16 cellular contexts compared by ENCODE assay signal in genomic region chr9:110161940-110162339, GRCh38. TPM values are rescaled to one million over a fixed set of nuclear protein-coding genes. Genes with fewer than 3 reads are reported as not detected.
DNase-seq lines count a peak whose midpoint lies in the region; ATAC-seq and TF ChIP-seq lines count a peak whose summit lies in the region.
"Had no signal": no experiment of that assay in that cellular context is flagged by ENCODE, and none has a peak within 500 bp of the region (broad histone marks: within the 10 kb centered on the region; RNA-seq: fewer than 3 reads in every experiment).

No MANE protein-coding gene starts in this region.

- H3K36me3 Mint-ChIP-seq in activated CD4-positive, alpha-beta T cell treated with anti-CD3 and anti-CD28 coated beads, Interleukin-2, amount 10 ng/mL, durations not matched to agents 7 days and 5 days (ENCODE audit: low read depth), result peaks cover 81% of the 10 kb centered on the region
- peaks cover 60 to 83% of the 10 kb centered on the region in 2 donors for H3K36me3 Mint-ChIP-seq in stimulated activated naive B cell treated with anti-CD40 and anti-IgM and Interleukin-4, amounts not matched to agents 10 μg/mL and 1 μg/mL and 100 μg/mL, for 72 hours

- no peaks in the 10 kb centered on the region for H3K9me2 ChIP-seq in MM.1S (replicated peaks; ENCODE audit: insufficient read depth, low read length)

- H2AFZ ChIP-seq in MM.1S (ENCODE audit: low read length), result no peak overlapping the region

- peaks cover 100% of the 10 kb centered on the region for H3K79me2 ChIP-seq in MM.1S (ENCODE audit: low read length)

- peak overlapping the region; percentile 82 for H3K4me2 ChIP-seq in MM.1S (ENCODE audit: low read depth, low read length)

- TF ChIP-seq CTCF in MM.1S (IDR thresholded peaks at IDR 0.05; ENCODE audit: low read length), result no peak

- H3K4me1 Mint-ChIP-seq in activated CD4-positive, alpha-beta T cell treated with anti-CD3 and anti-CD28 coated beads, Interleukin-2, amount 10 ng/mL, durations not matched to agents 7 days and 5 days, result peaks cover 76% of the 10 kb centered on the region
- peaks cover 53 to 80% of the 10 kb centered on the region in 2 donors for H3K4me1 Mint-ChIP-seq in stimulated activated naive B cell treated with anti-CD40 and anti-IgM and Interleukin-4, amounts not matched to agents 10 μg/mL and 1 μg/mL and 100 μg/mL, for 72 hours

- H3F3A ChIP-seq in MM.1S (ENCODE audit: insufficient read depth, low read length), result peaks cover 54% of the 10 kb centered on the region

- peaks cover 9% of the 10 kb centered on the region for H3K9me3 Mint-ChIP-seq in activated CD4-positive, alpha-beta T cell treated with anti-CD3 and anti-CD28 coated beads, Interleukin-2, amount 10 ng/mL, durations not matched to agents 7 days and 5 days
- no peaks in the 10 kb centered on the region for H3K9me3 Mint-ChIP-seq in stimulated activated naive B cell treated with anti-CD40 and anti-IgM and Interleukin-4, amounts not matched to agents 10 μg/mL and 1 μg/mL and 100 μg/mL, for 72 hours
- H3K9me3 Mint-ChIP-seq: nephron had no signal

- peak overlapping the region; percentile 28; the same call in 1 of the 2 replicates for H3K9ac ChIP-seq in MM.1S (ENCODE audit: low read length)

- ATAC-seq in GM21619 (IDR thresholded peaks at IDR 0.05; ENCODE audit: unreplicated experiment), result peak; percentile 36
- ATAC-seq in stimulated activated naive B cell treated with anti-CD40 and anti-IgM and Interleukin-4, amounts not matched to agents 10 μg/mL and 1 μg/mL and 100 μg/mL, for 72 hours (replicated peaks), result peak; percentile 57 to 76

- CTCF ChIA-PET in activated CD4-positive, alpha-beta T cell treated with anti-CD3 and anti-CD28 coated beads, Interleukin-2, amount 10 ng/mL, durations not matched to agents 7 days and 5 days (lab: Charles Lee), result no interaction called here

- H3K27ac ChIP-seq in MM.1S (ENCODE audit: low read length), result peak overlapping the region; percentile 78
- H3K27ac ChIP-seq: cardiac muscle cell, tibial nerve had no signal

- DNase-seq in activated CD4-positive, alpha-beta T cell treated with anti-CD3 and anti-CD28 coated beads, Interleukin-2, amount 10 ng/mL, durations not matched to agents 7 days and 5 days, result peak; percentile 22
- DNase-seq in activated CD4-positive, alpha-beta T cell treated with anti-CD3 and anti-CD28 coated beads for 4 hours, result no peak
- DNase-seq in MM.1S (peak; percentile 81), DMS53 (lab: John Stamatoyannopoulos, UW) (no peak), NCI-H446 treated with DMSO at 0.1 percent for 48 hours (lab: John Stamatoyannopoulos, UW) (no peak), foreskin melanocyte (no peak)
- DNase-seq in stimulated activated naive B cell treated with anti-CD40 and anti-IgM and Interleukin-4, amounts not matched to agents 10 μg/mL and 1 μg/mL and 100 μg/mL, for 72 hours, result no peak
- DNase-seq: activated CD4-positive, alpha-beta T cell treated with anti-CD3 and anti-CD28 coated beads, Interleukin-2, amount 50 U/mL, for 4 hours; activated gamma-delta T cell treated with Interleukin-2 at 50 U/mL for 16 hours; Calu3; NCI-H1048; SHP77 treated with DMSO at 0.1 percent for 48 hours had no signal

- POLR2A ChIA-PET in activated CD4-positive, alpha-beta T cell treated with anti-CD3 and anti-CD28 coated beads, Interleukin-2, amount 10 ng/mL, durations not matched to agents 7 days and 5 days (lab: Charles Lee), result no interaction called here

- peak overlapping the region; percentile 86 for H3K27ac Mint-ChIP-seq in activated CD4-positive, alpha-beta T cell treated with anti-CD3 and anti-CD28 coated beads, Interleukin-2, amount 10 ng/mL, durations not matched to agents 7 days and 5 days
- peak overlapping the region; percentile 91 for H3K27ac Mint-ChIP-seq in stimulated activated naive B cell treated with anti-CD40 and anti-IgM and Interleukin-4, amounts not matched to agents 10 μg/mL and 1 μg/mL and 100 μg/mL, for 72 hours
- H3K27ac Mint-ChIP-seq: nephron had no signal

- peak overlapping the region; percentile 31 for H3K4me3 ChIP-seq in MM.1S (ENCODE audit: low read length)
- H3K4me3 ChIP-seq: cardiac muscle cell, tibial nerve had no signal

- peaks cover 10% of the 10 kb centered on the region; the same call in 1 of the 2 replicates for H3K36me3 ChIP-seq in MM.1S (replicated peaks; ENCODE audit: insufficient read depth, low read length)
- H3K36me3 ChIP-seq: cardiac muscle cell had no signal

- H3K27me3 ChIP-seq in MM.1S (replicated peaks; ENCODE audit: insufficient read depth, low read length), result no peaks in the 10 kb centered on the region
- H3K27me3 ChIP-seq: cardiac muscle cell, tibial nerve had no signal

- no peaks in the 10 kb centered on the region for H3K27me3 Mint-ChIP-seq in activated CD4-positive, alpha-beta T cell treated with anti-CD3 and anti-CD28 coated beads, Interleukin-2, amount 10 ng/mL, durations not matched to agents 7 days and 5 days
- H3K27me3 Mint-ChIP-seq in stimulated activated naive B cell treated with anti-CD40 and anti-IgM and Interleukin-4, amounts not matched to agents 10 μg/mL and 1 μg/mL and 100 μg/mL, for 72 hours, result no peaks in the 10 kb centered on the region

- H3K4me3 Mint-ChIP-seq in activated CD4-positive, alpha-beta T cell treated with anti-CD3 and anti-CD28 coated beads, Interleukin-2, amount 10 ng/mL, durations not matched to agents 7 days and 5 days, result peak overlapping the region; percentile 46
- peak overlapping the region; percentile 2 to 22 for H3K4me3 Mint-ChIP-seq in stimulated activated naive B cell treated with anti-CD40 and anti-IgM and Interleukin-4, amounts not matched to agents 10 μg/mL and 1 μg/mL and 100 μg/mL, for 72 hours
- H3K4me3 Mint-ChIP-seq: nephron had no signal

- peaks cover 65% of the 10 kb centered on the region for H3K4me1 ChIP-seq in MM.1S (ENCODE audit: low read length)

- H3K9me3 ChIP-seq in MM.1S (replicated peaks; ENCODE audit: insufficient read depth, low read length), result no peaks in the 10 kb centered on the region
- H3K9me3 ChIP-seq: tibial nerve had no signal

- H4K20me1 ChIP-seq in MM.1S (ENCODE audit: insufficient read depth, low read length), result peaks cover 5% of the 10 kb centered on the region; the same call in 1 of the 2 replicates

RNA-seq across cellular contexts. Expression of gene C9orf152, which starts 46.0 kb away (rescaled TPM):
- total RNA-seq in activated CD4-positive, alpha-beta T cell treated with anti-CD3 and anti-CD28 coated beads, Interleukin-2, amount 10 ng/mL, durations not matched to agents 7 days and 5 days, result not detected
- total RNA-seq: cardiac muscle cell, tibial nerve had no signal

Comparison
In these comparisons a context has a peak if more than half of its experiments do, and no peak if none do; other contexts are left out.
1. DNase-seq: peak in activated CD4-positive, alpha-beta T cell treated with anti-CD3 and anti-CD28 coated beads, Interleukin-2, amount 10 ng/mL, durations not matched to agents 7 days and 5 days (single experiment) and MM.1S (single experiment); none in activated CD4-positive, alpha-beta T cell treated with anti-CD3 and anti-CD28 coated beads for 4 hours (0 of 2), stimulated activated naive B cell treated with anti-CD40 and anti-IgM and Interleukin-4, amounts not matched to agents 10 μg/mL and 1 μg/mL and 100 μg/mL, for 72 hours (single experiment), DMS53 (single experiment), NCI-H446 treated with DMSO at 0.1 percent for 48 hours (single experiment) and foreskin melanocyte (single experiment).